ENCODE assay signal across 1 cellular context in genomic region chr2:53784431-53784830, GRCh38.
TF ChIP-seq lines count a peak whose summit lies in the region.

No MANE protein-coding gene starts in this region.

TF ChIP-seq in K562, 482 proteins besides CTCF, POLR2A, EP300 and RAD21:
- TF ChIP-seq NFRKB (IDR thresholded peaks at IDR 0.05; ENCODE audit: low read depth) (no peak), CREB3L1 (IDR thresholded peaks at IDR 0.05; ENCODE audit: borderline replicate concordance, low read depth) (no peak), SMAD2 (IDR thresholded peaks at IDR 0.05; ENCODE audit: low read depth, low read length) (no peak), ZBTB49 (CRISPR knock-in tag; IDR thresholded peaks at IDR 0.05; ENCODE audit: borderline replicate concordance) (no peak), ZMIZ1 (IDR thresholded peaks at IDR 0.05; ENCODE audit: low read depth in 2 of 2, low read length in 2 of 2) (no peak), TCF3 (CRISPR knock-in tag; IDR thresholded peaks at IDR 0.05) (no peak), ZNF644 (tag; IDR thresholded peaks at IDR 0.05; ENCODE audit: low read depth) (no peak), PTRF (tag; IDR thresholded peaks at IDR 0.05) (no peak), TBP (optimal IDR thresholded peaks at IDR 0.05; ENCODE audit: low read depth, low read length) (no peak), GATAD2B (IDR thresholded peaks at IDR 0.05; ENCODE audit: borderline replicate concordance) (no peak), ZNF224 (CRISPR knock-in tag; IDR thresholded peaks at IDR 0.05) (no peak), NR4A1 (CRISPR knock-in tag; IDR thresholded peaks at IDR 0.05) (no peak), NR4A1 (tag; IDR thresholded peaks at IDR 0.05) (no peak), CREB3 (tag; conservative IDR thresholded peaks at IDR 0.05; ENCODE audit: low read depth) (no peak), HMGXB4 (CRISPR knock-in tag; IDR thresholded peaks at IDR 0.05) (no peak), BDP1 (IDR thresholded peaks at IDR 0.05; ENCODE audit: insufficient read depth, insufficient read length) (no peak), ZNF184 (CRISPR knock-in tag; IDR thresholded peaks at IDR 0.05) (no peak), SMARCE1 (IDR thresholded peaks at IDR 0.05) (no peak)
- TF ChIP-seq, protein P1, sequence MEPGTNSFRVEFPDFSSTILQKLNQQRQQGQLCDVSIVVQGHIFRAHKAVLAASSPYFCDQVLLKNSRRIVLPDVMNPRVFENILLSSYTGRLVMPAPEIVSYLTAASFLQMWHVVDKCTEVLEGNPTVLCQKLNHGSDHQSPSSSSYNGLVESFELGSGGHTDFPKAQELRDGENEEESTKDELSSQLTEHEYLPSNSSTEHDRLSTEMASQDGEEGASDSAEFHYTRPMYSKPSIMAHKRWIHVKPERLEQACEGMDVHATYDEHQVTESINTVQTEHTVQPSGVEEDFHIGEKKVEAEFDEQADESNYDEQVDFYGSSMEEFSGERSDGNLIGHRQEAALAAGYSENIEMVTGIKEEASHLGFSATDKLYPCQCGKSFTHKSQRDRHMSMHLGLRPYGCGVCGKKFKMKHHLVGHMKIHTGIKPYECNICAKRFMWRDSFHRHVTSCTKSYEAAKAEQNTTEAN (CRISPR knock-in tag; IDR thresholded peaks at IDR 0.05) = no peak
- TF ChIP-seq, protein P2, sequence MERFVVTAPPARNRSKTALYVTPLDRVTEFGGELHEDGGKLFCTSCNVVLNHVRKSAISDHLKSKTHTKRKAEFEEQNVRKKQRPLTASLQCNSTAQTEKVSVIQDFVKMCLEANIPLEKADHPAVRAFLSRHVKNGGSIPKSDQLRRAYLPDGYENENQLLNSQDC (CRISPR knock-in tag; IDR thresholded peaks at IDR 0.05) = no peak
